In genomic region chr20:35669681-35670080, GRCh38 we compare ENCODE assay signal across 18 cellular contexts. TPM values are rescaled to one million over a fixed set of nuclear protein-coding genes. Genes with fewer than 3 reads are reported as not detected.
A peak's percentile ranks its signal among the peaks of the same experiment; 100 is the strongest.
DNase-seq lines count a peak whose midpoint lies in the region; ATAC-seq and TF ChIP-seq lines count a peak whose summit lies in the region.
"Had no signal": no experiment of that assay in that cellular context is flagged by ENCODE, and none has a peak within 500 bp of the region (broad histone marks: within the 10 kb centered on the region; RNA-seq: fewer than 3 reads in every experiment).

No MANE protein-coding gene starts in this region.

- peaks cover 30% of the 10 kb centered on the region for H3K36me3 ChIP-seq in CD8-positive, alpha-beta T cell (ENCODE audit: insufficient read depth, low read length)
- H3K36me3 ChIP-seq in OCI-LY7 (ENCODE audit: insufficient read depth, low read length) = peaks cover 59% of the 10 kb centered on the region

- H3K27ac Mint-ChIP-seq in CD8-positive, alpha-beta T cell = peak overlapping the region; percentile 35
- peak overlapping the region; percentile 64 for H3K27ac Mint-ChIP-seq in central memory CD8-positive, alpha-beta T cell (ENCODE audit: low read depth)
- no peak overlapping the region for H3K27ac Mint-ChIP-seq in osteocyte (ENCODE audit: unreplicated experiment)
- H3K27ac Mint-ChIP-seq: H9 had no signal

- BruUV-seq in OCI-LY7 (replicated peaks; lab: Mats Ljungman, UMichigan) = no TSS peak

- POLR2A ChIA-PET in CD8-positive, alpha-beta T cell (lab: Charles Lee) = interaction anchor here (0.9 kb wide), 1 partner anchor 9 kb away, joined by 3 read pairs; no protein-coding TSS in a partner anchor
- POLR2A ChIA-PET in OCI-LY7 (lab: Charles Lee) = no interaction called here

- no peaks in the 10 kb centered on the region for H3K9me3 Mint-ChIP-seq in CD8-positive, alpha-beta T cell
- no peaks in the 10 kb centered on the region for H3K9me3 Mint-ChIP-seq in central memory CD8-positive, alpha-beta T cell
- H3K9me3 Mint-ChIP-seq in osteocyte (ENCODE audit: unreplicated experiment) = no peaks in the 10 kb centered on the region
- H3K9me3 Mint-ChIP-seq: CD8-positive, alpha-beta memory T cell; H9 had no signal

- H3K27ac ChIP-seq in CD8-positive, alpha-beta T cell (ENCODE audit: low read depth, low read length) = no peak overlapping the region
- no peak overlapping the region for H3K27ac ChIP-seq in OCI-LY7 (ENCODE audit: low read depth, low read length, poor library complexity, severe bottlenecking)
- H3K27ac ChIP-seq: 22Rv1, A549, BLaER1 had no signal

- CTCF ChIA-PET in CD8-positive, alpha-beta T cell (lab: Charles Lee) = interaction anchor here (0.9 to 2.3 kb wide), 2 partner anchors 50 to 65 kb away, joined by 3 to 8 read pairs; no protein-coding TSS in a partner anchor
- CTCF ChIA-PET in OCI-LY7 (lab: Charles Lee; ENCODE audit: unreplicated experiment) = no interaction called here

- no peak for TF ChIP-seq CTCF in CD8-positive, alpha-beta T cell (IDR thresholded peaks at IDR 0.05)
- no peak for TF ChIP-seq CTCF in osteocyte (IDR thresholded peaks at IDR 0.05)
- no peak for TF ChIP-seq CTCF in OCI-LY7 (conservative IDR thresholded peaks at IDR 0.05; ENCODE audit: low read length)

- H3K4me3 Mint-ChIP-seq in CD8-positive, alpha-beta T cell = no peak overlapping the region
- H3K4me3 Mint-ChIP-seq in central memory CD8-positive, alpha-beta T cell = no peak overlapping the region
- H3K4me3 Mint-ChIP-seq in osteocyte (ENCODE audit: unreplicated experiment) = no peak overlapping the region
- H3K4me3 Mint-ChIP-seq: CD14-positive monocyte; CD8-positive, alpha-beta memory T cell; H9 had no signal

- no peaks in the 10 kb centered on the region for H4K20me1 ChIP-seq in OCI-LY7 (ENCODE audit: insufficient read depth, low read length)
- H4K20me1 ChIP-seq: BLaER1 had no signal

- no peaks in the 10 kb centered on the region for H3K27me3 Mint-ChIP-seq in CD8-positive, alpha-beta T cell (ENCODE audit: low read depth)
- no peaks in the 10 kb centered on the region for H3K27me3 Mint-ChIP-seq in central memory CD8-positive, alpha-beta T cell
- no peaks in the 10 kb centered on the region for H3K27me3 Mint-ChIP-seq in osteocyte (ENCODE audit: unreplicated experiment)
- H3K27me3 Mint-ChIP-seq: CD8-positive, alpha-beta memory T cell had no signal

- H3K9me3 ChIP-seq in CD8-positive, alpha-beta T cell (ENCODE audit: low read length) = no peaks in the 10 kb centered on the region
- no peaks in the 10 kb centered on the region for H3K9me3 ChIP-seq in OCI-LY7 (ENCODE audit: low read length)
- H3K9me3 ChIP-seq: A549, BLaER1 had no signal

- peaks cover under 1% of the 10 kb centered on the region; the same call in 1 of the 2 replicates for H3K79me2 ChIP-seq in OCI-LY7 (ENCODE audit: insufficient read depth, low read depth, low read length)

- no peak overlapping the region for H2AFZ ChIP-seq in OCI-LY7 (ENCODE audit: low read length)

- H3K4me2 ChIP-seq in OCI-LY7 (ENCODE audit: low read length) = no peak overlapping the region
- H3K4me2 ChIP-seq: A549, BLaER1 had no signal

- intact Hi-C loops in CD8-positive, alpha-beta T cell (cut with DNase I, micrococcal nuclease) = loop anchor here (5.0 to 10.0 kb wide), 3 partner anchors 127 to 795 kb away; partner anchors contain the start of genes CEP250 (in 1 of the 2) and ERGIC3 (in 1 of the 2)
- intact Hi-C loops in OCI-LY7 (cut with micrococcal nuclease; ENCODE audit: unreplicated experiment) = loop anchor here (10.0 kb wide), 1 partner anchor 105 kb away; no protein-coding TSS in a partner anchor

- H3K4me3 ChIP-seq in CD8-positive, alpha-beta T cell (ENCODE audit: low read depth, low read length) = no peak overlapping the region
- H3K4me3 ChIP-seq in OCI-LY7 (ENCODE audit: low read depth, low read length, poor library complexity, severe bottlenecking) = no peak overlapping the region
- H3K4me3 ChIP-seq: A549, BLaER1, GM12878 had no signal

- H3K4me1 Mint-ChIP-seq in CD8-positive, alpha-beta T cell (ENCODE audit: low read depth) = peaks cover 2% of the 10 kb centered on the region
- H3K4me1 Mint-ChIP-seq in central memory CD8-positive, alpha-beta T cell = peaks cover 5% of the 10 kb centered on the region
- peaks cover 4% of the 10 kb centered on the region for H3K4me1 Mint-ChIP-seq in osteocyte (ENCODE audit: unreplicated experiment)
- H3K4me1 Mint-ChIP-seq: CD14-positive monocyte had no signal

- DNase-seq in activated CD4-positive, CD25-positive, alpha-beta regulatory T cell treated with anti-CD3 and anti-CD28 coated beads, Interleukin-2, amount 50 U/mL, for 72 hours = peak; percentile 11
- no peak for DNase-seq in CD8-positive, alpha-beta T cell
- no peak for DNase-seq in central memory CD8-positive, alpha-beta T cell (ENCODE audit: low spot score in 2 of 2)
- DNase-seq in osteocyte (ENCODE audit: extremely low spot score, unreplicated experiment) (peak; percentile 60), OCI-LY7 (ENCODE audit: low spot score) (no peak)
- no peak for DNase-seq in effector CD4-positive, alpha-beta T cell
- DNase-seq: CD8-positive, alpha-beta memory T cell; COR-L47; DMS 273 treated with DMSO at 0.1 percent for 48 hours; DMS53; EL; H9 had no signal

- H3K36me3 Mint-ChIP-seq in CD8-positive, alpha-beta T cell = peaks cover 58% of the 10 kb centered on the region
- H3K36me3 Mint-ChIP-seq in central memory CD8-positive, alpha-beta T cell (ENCODE audit: insufficient read depth) = peaks cover 39% of the 10 kb centered on the region
- peaks cover 43% of the 10 kb centered on the region for H3K36me3 Mint-ChIP-seq in osteocyte (ENCODE audit: unreplicated experiment)

- no peaks in the 10 kb centered on the region for H3K27me3 ChIP-seq in CD8-positive, alpha-beta T cell (ENCODE audit: insufficient read depth, low read length)
- H3K27me3 ChIP-seq: BLaER1 had no signal

- no peak for ATAC-seq in activated CD4-positive, CD25-positive, alpha-beta regulatory T cell treated with anti-CD3 and anti-CD28 coated beads, Interleukin-2, amount 50 U/mL, for 24 hours
- no peak for ATAC-seq in CD8-positive, alpha-beta T cell
- no peak for ATAC-seq in central memory CD8-positive, alpha-beta T cell (replicated peaks; ENCODE audit: extremely low read depth, poor library complexity, severe bottlenecking)
- ATAC-seq: A549, GM12878 had no signal

- H3K4me1 ChIP-seq in CD8-positive, alpha-beta T cell (ENCODE audit: insufficient read depth, low read length) = no peaks in the 10 kb centered on the region
- H3K4me1 ChIP-seq in OCI-LY7 (ENCODE audit: insufficient read depth, low read length, poor library complexity, severe bottlenecking) = peaks cover 4% of the 10 kb centered on the region
- H3K4me1 ChIP-seq: A549 had no signal

- no peaks in the 10 kb centered on the region for H3K9me2 ChIP-seq in OCI-LY7 (ENCODE audit: insufficient read depth, low read length)

RNA-seq across cellular contexts. Expression of gene CPNE1, which starts 5.0 kb away (rescaled TPM):
- 100 to 1,000 TPM; 124 to 129 TPM for total RNA-seq in CD8-positive, alpha-beta T cell
- total RNA-seq in osteocyte = 164 and 180 TPM in 2 replicates
- 83.3 and 83.7 TPM in 2 replicates for total RNA-seq in OCI-LY7 (2014; rRNA removed; shearing (Covaris generic))
- total RNA-seq in OCI-LY7 (2022) = 193 and 202 TPM in 2 replicates

RNA-seq across cellular contexts. Expression of gene RBM12, which starts 5.0 kb away (rescaled TPM):
- total RNA-seq in CD8-positive, alpha-beta T cell = 100 to 1,000 TPM in 1 of 2 experiments, 10 to 100 TPM in 1; 97.4 to 102 TPM
- total RNA-seq in osteocyte (85.5 and 97.3 TPM in 2 replicates), OCI-LY7 (2022) (152 and 160 TPM in 2 replicates)
- total RNA-seq in OCI-LY7 (2014; rRNA removed; shearing (Covaris generic)) = 63.8 and 66.3 TPM in 2 replicates

RNA-seq across cellular contexts. Expression of gene NFS1, which starts 29.5 kb away (rescaled TPM):
- 10 to 100 TPM; 10.7 to 13.1 TPM for total RNA-seq in CD8-positive, alpha-beta T cell
- total RNA-seq in osteocyte (26.0 and 29.4 TPM in 2 replicates), OCI-LY7 (2022) (41.3 and 43.4 TPM in 2 replicates)
- 32.8 and 56.2 TPM in 2 replicates for total RNA-seq in OCI-LY7 (2014; rRNA removed; shearing (Covaris generic))

RNA-seq across cellular contexts. Expression of gene ROMO1, which starts 29.5 kb away (rescaled TPM):
- 10 to 100 TPM; 39.2 to 43.8 TPM for total RNA-seq in CD8-positive, alpha-beta T cell
- total RNA-seq in osteocyte (110 and 116 TPM in 2 replicates), OCI-LY7 (2022) (109 and 164 TPM in 2 replicates)
- total RNA-seq in OCI-LY7 (2014; rRNA removed; shearing (Covaris generic)) = 393 and 411 TPM in 2 replicates

RNA-seq across cellular contexts. Expression of gene SPAG4, which starts 54.1 kb away (rescaled TPM):
- total RNA-seq in CD8-positive, alpha-beta T cell = 10 to 100 TPM; 18.9 to 19.7 TPM
- total RNA-seq in osteocyte (1.8 and 1.9 TPM in 2 replicates), OCI-LY7 (2022) (58.2 and 64.2 TPM in 2 replicates)
- 12.1 and 24.7 TPM in 2 replicates for total RNA-seq in OCI-LY7 (2014; rRNA removed; shearing (Covaris generic))

Comparison
In these comparisons a context has a peak if more than half of its experiments do, and no peak if none do; other contexts are left out.
1. DNase-seq: peak in activated CD4-positive, CD25-positive, alpha-beta regulatory T cell treated with anti-CD3 and anti-CD28 coated beads, Interleukin-2, amount 50 U/mL, for 72 hours (single experiment) and osteocyte (single experiment); none in CD8-positive, alpha-beta T cell (0 of 7), central memory CD8-positive, alpha-beta T cell (0 of 2), effector CD4-positive, alpha-beta T cell (single experiment) and OCI-LY7 (single experiment).